In the genomic region with DNA sequence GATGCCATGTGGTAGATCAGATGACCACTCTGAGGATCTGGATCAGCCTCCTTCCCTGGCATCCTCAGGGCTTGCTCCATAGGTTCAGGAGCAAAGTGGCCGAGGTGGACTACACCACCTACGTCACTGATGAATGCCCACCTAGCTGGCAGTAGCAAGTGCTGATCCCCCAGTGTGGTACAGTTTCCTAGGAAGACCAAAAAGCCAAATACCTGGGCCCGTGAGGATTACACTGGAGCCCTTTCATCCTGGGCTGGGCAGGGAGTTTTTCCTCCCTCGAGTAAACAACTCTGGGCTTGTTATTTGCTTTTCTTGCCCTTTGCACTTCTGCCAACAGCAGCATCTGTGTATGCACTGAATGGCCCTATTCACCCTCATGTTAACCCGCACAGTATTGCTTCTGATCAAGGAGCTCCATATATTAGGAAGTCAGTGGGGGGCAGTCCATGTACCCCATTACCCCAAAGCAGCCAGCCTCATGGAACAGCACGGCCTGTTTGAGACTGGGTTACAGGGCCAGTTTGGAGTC, we compare ENCODE assay signal across 16 cellular contexts. TPM values are rescaled to one million over a fixed set of nuclear protein-coding genes. Genes with fewer than 3 reads are reported as not detected.
DNase-seq lines count a peak whose midpoint lies in the region; ATAC-seq and TF ChIP-seq lines count a peak whose summit lies in the region.
"Had no signal": no experiment of that assay in that cellular context is flagged by ENCODE, and none has a peak within 500 bp of the region (broad histone marks: within the 10 kb centered on the region; RNA-seq: fewer than 3 reads in every experiment).

No MANE protein-coding gene starts in this region.

- POLR2A ChIA-PET in CD4-positive, alpha-beta memory T cell (lab: Charles Lee; ENCODE audit: partially characterized antibody): no interaction called here

- no peaks in the 10 kb centered on the region for H3K27me3 Mint-ChIP-seq in CD4-positive, alpha-beta memory T cell
- peaks cover 35% of the 10 kb centered on the region for H3K27me3 Mint-ChIP-seq in neural crest cell (ENCODE audit: low read depth)

- H3K9me3 Mint-ChIP-seq in CD4-positive, alpha-beta memory T cell: peaks cover 0 to 4% (median 0%) of the 10 kb centered on the region in 8 donors
- H3K9me3 Mint-ChIP-seq in neural crest cell: no peaks in the 10 kb centered on the region
- H3K9me3 Mint-ChIP-seq: activated CD4-positive, alpha-beta memory T cell treated with anti-CD3 and anti-CD28 coated beads, Interleukin-2, amount 10 ng/mL, durations not matched to agents 7 days and 5 days; activated naive CD4-positive, alpha-beta T cell treated with anti-CD3 and anti-CD28 coated beads for 36 hours; stimulated activated memory B cell treated with anti-CD40 and anti-IgM and Interleukin-4, amounts not matched to agents 10 μg/mL and 1 μg/mL and 100 μg/mL, for 72 hours; T-helper 2 cell treated with Interferon-gamma antibody and Interleukin-4, amounts not matched to agents 5 μg/mL and 100 μg/mL, for 36 hours had no signal

- no peaks in the 10 kb centered on the region for H3K9me3 ChIP-seq in CD4-positive, alpha-beta memory T cell (ENCODE audit: control insufficient read depth in 1 of 2, low read length in 2 of 2)
- H3K9me3 ChIP-seq in colonic mucosa: no peaks in the 10 kb centered on the region
- H3K9me3 ChIP-seq: neutrophil had no signal

- H3K9ac ChIP-seq in colonic mucosa (ENCODE audit: low read depth in 2 of 2, low read length in 2 of 2): no peak overlapping the region

- H3K36me3 ChIP-seq in CD4-positive, alpha-beta memory T cell (ENCODE audit: insufficient read depth, low read length): no peaks in the 10 kb centered on the region
- H3K36me3 ChIP-seq in colonic mucosa: no peaks in the 10 kb centered on the region
- H3K36me3 ChIP-seq: neutrophil had no signal

- H3K36me3 Mint-ChIP-seq in CD4-positive, alpha-beta memory T cell: peaks cover 0 to 15% of the 10 kb centered on the region in 2 donors
- no peaks in the 10 kb centered on the region for H3K36me3 Mint-ChIP-seq in neural crest cell (ENCODE audit: low read depth)
- H3K36me3 Mint-ChIP-seq: stimulated activated memory B cell treated with anti-CD40 and anti-IgM and Interleukin-4, amounts not matched to agents 10 μg/mL and 1 μg/mL and 100 μg/mL, for 72 hours had no signal

- H3K4me1 Mint-ChIP-seq in CD4-positive, alpha-beta memory T cell: peaks cover 8 to 39% (median 13%) of the 10 kb centered on the region in 4 donors
- H3K4me1 Mint-ChIP-seq in neural crest cell: peaks cover 34% of the 10 kb centered on the region

- no peak for DNase-seq in CD4-positive, alpha-beta memory T cell
- DNase-seq in NCI-H526 (lab: John Stamatoyannopoulos, UW): peak; percentile 70 to 79
- peak; percentile 78 for DNase-seq in colonic mucosa
- no peak for DNase-seq in neural crest cell (ENCODE audit: low read depth, low spot score)
- DNase-seq: activated CD4-positive, alpha-beta memory T cell treated with anti-CD3 and anti-CD28 coated beads, Interleukin-2, amount 10 ng/mL, durations not matched to agents 7 days and 5 days; activated naive CD4-positive, alpha-beta T cell treated with anti-CD3 and anti-CD28 coated beads for 36 hours had no signal

- H3K4me3 ChIP-seq in CD4-positive, alpha-beta memory T cell (ENCODE audit: low read length in 2 of 2): no peak overlapping the region
- no peak overlapping the region for H3K4me3 ChIP-seq in colonic mucosa

- H3K27me3 ChIP-seq in CD4-positive, alpha-beta memory T cell (ENCODE audit: insufficient read depth, low read length): no peaks in the 10 kb centered on the region
- no peaks in the 10 kb centered on the region for H3K27me3 ChIP-seq in colonic mucosa

- peak overlapping the region in 1 of 8 donors; percentile 29 for H3K4me3 Mint-ChIP-seq in CD4-positive, alpha-beta memory T cell
- H3K4me3 Mint-ChIP-seq in neural crest cell: peak overlapping the region; percentile 44
- H3K4me3 Mint-ChIP-seq: activated naive CD4-positive, alpha-beta T cell treated with anti-CD3 and anti-CD28 coated beads for 36 hours; stimulated activated memory B cell treated with anti-CD40 and anti-IgM and Interleukin-4, amounts not matched to agents 10 μg/mL and 1 μg/mL and 100 μg/mL, for 72 hours; T-helper 2 cell treated with Interferon-gamma antibody and Interleukin-4, amounts not matched to agents 5 μg/mL and 100 μg/mL, for 36 hours had no signal

- peak overlapping the region in 6 of 7 donors; percentile 61 to 99 (median 82) for H3K27ac Mint-ChIP-seq in CD4-positive, alpha-beta memory T cell
- no peak overlapping the region for H3K27ac Mint-ChIP-seq in neural crest cell (ENCODE audit: unreplicated experiment)
- H3K27ac Mint-ChIP-seq: activated naive CD4-positive, alpha-beta T cell treated with anti-CD3 and anti-CD28 coated beads for 36 hours; stimulated activated memory B cell treated with anti-CD40 and anti-IgM and Interleukin-4, amounts not matched to agents 10 μg/mL and 1 μg/mL and 100 μg/mL, for 72 hours had no signal

- H3K4me1 ChIP-seq in CD4-positive, alpha-beta memory T cell (ENCODE audit: insufficient read depth, low read length): peaks cover 19% of the 10 kb centered on the region
- no peaks in the 10 kb centered on the region for H3K4me1 ChIP-seq in colonic mucosa

- intact Hi-C loops in CD4-positive, alpha-beta memory T cell (cut with micrococcal nuclease): no loop called here
- intact Hi-C loops in colonic mucosa (cut with DNase I): no loop called here

- H3K27ac ChIP-seq in CD4-positive, alpha-beta memory T cell (ENCODE audit: low read depth, low read length): no peak overlapping the region
- no peak overlapping the region for H3K27ac ChIP-seq in colonic mucosa

- CTCF ChIA-PET in CD4-positive, alpha-beta memory T cell (lab: Charles Lee; ENCODE audit: partially characterized antibody): interaction anchor here (1.0 kb wide), 2 partner anchors 18 to 19 kb away, joined by 3 read pairs; partner anchors contain the start of gene PRKCG

- TF ChIP-seq CTCF in colonic mucosa (IDR thresholded peaks at IDR 0.05): no peak
- no peak for TF ChIP-seq CTCF in neural crest cell (conservative IDR thresholded peaks at IDR 0.05)

- ATAC-seq in HG02571 (IDR thresholded peaks at IDR 0.05; ENCODE audit: unreplicated experiment) (no peak), HG02973 (IDR thresholded peaks at IDR 0.05; ENCODE audit: unreplicated experiment) (no peak), GM18870 (IDR thresholded peaks at IDR 0.05; ENCODE audit: unreplicated experiment) (no peak), HG03108 (IDR thresholded peaks at IDR 0.05; ENCODE audit: unreplicated experiment) (no peak)
- ATAC-seq: stimulated activated memory B cell treated with anti-CD40 and anti-IgM and Interleukin-4, amounts not matched to agents 10 μg/mL and 1 μg/mL and 100 μg/mL, for 72 hours had no signal

RNA-seq across cellular contexts. Expression of gene MYADM, which starts 3.3 kb away (rescaled TPM):
- 10 to 100 TPM; 42.1 to 45.8 TPM for total RNA-seq in CD4-positive, alpha-beta memory T cell
- polyA plus RNA-seq in CD4-positive, alpha-beta memory T cell: 10 to 100 TPM; 38.5 to 67.9 TPM
- total RNA-seq in colonic mucosa (100 to 1,000 TPM in 1 of 2 donors, 10 to 100 TPM in 1; 80.5 to 110 TPM), neural crest cell (15.0 and 19.1 TPM in 2 replicates)

RNA-seq across cellular contexts. Expression of gene PRKCG, which starts 17.6 kb away (rescaled TPM):
- not detected for total RNA-seq in CD4-positive, alpha-beta memory T cell
- polyA plus RNA-seq in CD4-positive, alpha-beta memory T cell: under 1 TPM in 1 of 2 donors, not detected in 1; 0.06 TPM
- under 1 TPM; 0.08 to 0.22 TPM for total RNA-seq in colonic mucosa
- 0.55 and 0.65 TPM in 2 replicates for total RNA-seq in neural crest cell
- total RNA-seq: activated CD4-positive, alpha-beta memory T cell treated with anti-CD3 and anti-CD28 coated beads, Interleukin-2, amount 10 ng/mL, durations not matched to agents 7 days and 5 days; activated naive CD4-positive, alpha-beta T cell treated with anti-CD3 and anti-CD28 coated beads for 36 hours had no signal
- polyA plus RNA-seq: BJ had no signal

RNA-seq across cellular contexts. Expression of gene NLRP12, which starts 40.3 kb away (rescaled TPM):
- total RNA-seq in CD4-positive, alpha-beta memory T cell: not detected
- polyA plus RNA-seq in CD4-positive, alpha-beta memory T cell: not detected
- total RNA-seq in colonic mucosa: under 1 TPM in 1 of 2 donors, not detected in 1; 0.11 TPM
- total RNA-seq in neural crest cell: not detected in 2 replicates
- total RNA-seq: activated naive CD4-positive, alpha-beta T cell treated with anti-CD3 and anti-CD28 coated beads for 36 hours; chondrocyte; kidney epithelial cell had no signal
- polyA plus RNA-seq: BJ had no signal

RNA-seq across cellular contexts. Expression of gene CACNG7, which starts 44.7 kb away (rescaled TPM):
- total RNA-seq in CD4-positive, alpha-beta memory T cell: not detected
- polyA plus RNA-seq in CD4-positive, alpha-beta memory T cell: not detected
- total RNA-seq in colonic mucosa (under 1 TPM in 1 of 2 donors, not detected in 1; 0.16 TPM), neural crest cell (25.3 and 26.4 TPM in 2 replicates)
- total RNA-seq: activated CD4-positive, alpha-beta memory T cell treated with anti-CD3 and anti-CD28 coated beads, Interleukin-2, amount 10 ng/mL, durations not matched to agents 7 days and 5 days; activated naive CD4-positive, alpha-beta T cell treated with anti-CD3 and anti-CD28 coated beads for 36 hours; chondrocyte; kidney epithelial cell had no signal

Comparison
In these comparisons a context has a peak if more than half of its experiments do, and no peak if none do; other contexts are left out.
1. DNase-seq: peak in NCI-H526 (2 of 2) and colonic mucosa (single experiment); none in CD4-positive, alpha-beta memory T cell (0 of 5) and neural crest cell (single experiment).